In genomic region chr11:72814139-72814830, GRCh38 we compare ENCODE assay signal across 1 cellular context.
TF ChIP-seq lines count a peak whose summit lies in the region.

Gene ATG16L2 (plus strand): TSS chr11:72814411. CDS start chr11:72814446, 35 bp downstream.

TF ChIP-seq in HepG2, 621 proteins besides CTCF, POLR2A, EP300 and RAD21 (continued from another document):
- TF ChIP-seq, protein P1, sequence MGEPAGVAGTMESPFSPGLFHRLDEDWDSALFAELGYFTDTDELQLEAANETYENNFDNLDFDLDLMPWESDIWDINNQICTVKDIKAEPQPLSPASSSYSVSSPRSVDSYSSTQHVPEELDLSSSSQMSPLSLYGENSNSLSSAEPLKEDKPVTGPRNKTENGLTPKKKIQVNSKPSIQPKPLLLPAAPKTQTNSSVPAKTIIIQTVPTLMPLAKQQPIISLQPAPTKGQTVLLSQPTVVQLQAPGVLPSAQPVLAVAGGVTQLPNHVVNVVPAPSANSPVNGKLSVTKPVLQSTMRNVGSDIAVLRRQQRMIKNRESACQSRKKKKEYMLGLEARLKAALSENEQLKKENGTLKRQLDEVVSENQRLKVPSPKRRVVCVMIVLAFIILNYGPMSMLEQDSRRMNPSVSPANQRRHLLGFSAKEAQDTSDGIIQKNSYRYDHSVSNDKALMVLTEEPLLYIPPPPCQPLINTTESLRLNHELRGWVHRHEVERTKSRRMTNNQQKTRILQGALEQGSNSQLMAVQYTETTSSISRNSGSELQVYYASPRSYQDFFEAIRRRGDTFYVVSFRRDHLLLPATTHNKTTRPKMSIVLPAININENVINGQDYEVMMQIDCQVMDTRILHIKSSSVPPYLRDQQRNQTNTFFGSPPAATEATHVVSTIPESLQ (CRISPR knock-in tag; conservative IDR thresholded peaks at IDR 0.05), result no peak
- no peak for TF ChIP-seq ZNF34 (CRISPR knock-in tag; IDR thresholded peaks at IDR 0.05; ENCODE audit: borderline replicate concordance)
- TF ChIP-seq ZMYM4 (CRISPR knock-in tag; IDR thresholded peaks at IDR 0.05), result no peak
- TF ChIP-seq, protein P2, sequence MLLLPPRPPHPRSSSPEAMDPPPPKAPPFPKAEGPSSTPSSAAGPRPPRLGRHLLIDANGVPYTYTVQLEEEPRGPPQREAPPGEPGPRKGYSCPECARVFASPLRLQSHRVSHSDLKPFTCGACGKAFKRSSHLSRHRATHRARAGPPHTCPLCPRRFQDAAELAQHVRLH (CRISPR knock-in tag; IDR thresholded peaks at IDR 0.05; ENCODE audit: borderline replicate concordance, low read depth), result 0 out of 2 replicates have a peak, but pooled peaks have one; percentile 42
- no peak for TF ChIP-seq MNT (IDR thresholded peaks at IDR 0.05)
- no peak for TF ChIP-seq ZNF570 (CRISPR knock-in tag; IDR thresholded peaks at IDR 0.05; ENCODE audit: borderline replicate concordance)
TF ChIP-seq in HepG2: peak in this region for 164.
